ENCODE assay signal across 7 cellular contexts in genomic region chr21:42937034-42937940, GRCh38. TPM values are rescaled to one million over a fixed set of nuclear protein-coding genes. Genes with fewer than 3 reads are reported as not detected.
A peak's percentile ranks its signal among the peaks of the same experiment; 100 is the strongest.
DNase-seq lines count a peak whose midpoint lies in the region; ATAC-seq, FAIRE-seq and TF ChIP-seq lines count a peak whose summit lies in the region.
"Not testable (repeated sequence)": the region's sequence is repeated elsewhere in the genome, so short reads cannot be mapped to it uniquely, and the experiment has no call there.

No MANE protein-coding gene starts in this region.

- not testable (repeated sequence) for TF ChIP-seq CTCF in SU-DHL-6 (IDR thresholded peaks at IDR 0.05; ENCODE audit: insufficient read depth, low read length, poor library complexity, severe bottlenecking); endodermal cell (conservative IDR thresholded peaks at IDR 0.05); HepG2 (CRISPR knock-in tag; IDR thresholded peaks at IDR 0.05)

- not testable (repeated sequence) for H3K9me3 Mint-ChIP-seq in IgD-negative memory B cell, endodermal cell

- peak overlapping the region; percentile 19 for H2AFZ ChIP-seq in SU-DHL-6 (ENCODE audit: low read depth, low read length, severe bottlenecking)
- not testable (repeated sequence) for H2AFZ ChIP-seq in HepG2 (ENCODE audit: low read length)

- not testable (repeated sequence) for H3K9ac ChIP-seq in SU-DHL-6 (ENCODE audit: low read length)
- H3K9ac ChIP-seq in endodermal cell (ENCODE audit: extremely low read depth, low read length, poor library complexity, severe bottlenecking) (peak overlapping the region; percentile 68), HepG2 (ENCODE audit: insufficient read depth, low read depth, low read length) (peak overlapping the region; percentile 39; the same call in 1 of the 2 replicates)

- H3K4me1 ChIP-seq in endodermal cell (ENCODE audit: control insufficient read depth, insufficient read depth, low read length) (peaks cover 14% of the 10 kb centered on the region), HepG2 (ENCODE audit: insufficient read depth, low read length) (peaks cover 52% of the 10 kb centered on the region)

- FAIRE-seq in GM12892 (lab: Jason Lieb, UNC) = peak; percentile 63
- peak; percentile 68 for FAIRE-seq in HepG2 (lab: Jason Lieb, UNC)

- TF ChIP-seq EP300 in HepG2 (IDR thresholded peaks at IDR 0.05; ENCODE audit: low read depth in 2 of 2, low read length in 2 of 2); HepG2 (CRISPR knock-in tag; IDR thresholded peaks at IDR 0.05; ENCODE audit: borderline replicate concordance): not testable (repeated sequence)

- intact Hi-C loops in HepG2 (cut with micrococcal nuclease; ENCODE audit: unreplicated experiment); posterior vena cava (cut with DNase I): not testable (repeated sequence)

- H3K4me3 Mint-ChIP-seq in IgD-negative memory B cell (peak overlapping the region in 1 of 4 donors; percentile 19), endodermal cell (peak overlapping the region; percentile 61)

- 40 to 59% methylated on average over 5 to 15 of the region's 16 CpGs for WGBS in endodermal cell (ENCODE audit: insufficient coverage in 1 of 2, insufficient read length in 1 of 2), 2 experiments
- WGBS in HepG2 (ENCODE audit: low lambda C conversion rate) = 18% methylated on average over 15 of the region's 16 CpGs

- not testable (repeated sequence) for TF ChIP-seq RAD21 in HepG2 (CRISPR knock-in tag; IDR thresholded peaks at IDR 0.05)

- TF ChIP-seq POLR2A in GM12892 (IDR thresholded peaks at IDR 0.05; ENCODE audit: low read depth, low read length); HepG2 (IDR thresholded peaks at IDR 0.05; ENCODE audit: insufficient read depth in 1 of 2, low read depth in 2 of 2, low read length in 2 of 2): not testable (repeated sequence)

- not testable (repeated sequence) for H3K27ac ChIP-seq in SU-DHL-6 (ENCODE audit: low read depth, low read length); HepG2 (ENCODE audit: extremely low read length, insufficient read depth, low read length)
- peak overlapping the region; percentile 32 for H3K27ac ChIP-seq in endodermal cell (ENCODE audit: low read depth, low read length)

- H3K36me3 Mint-ChIP-seq in IgD-negative memory B cell = not testable (repeated sequence)
- peaks cover 30% of the 10 kb centered on the region for H3K36me3 Mint-ChIP-seq in endodermal cell (ENCODE audit: low read depth)

- not testable (repeated sequence) for DNase-seq in GM12892 (ENCODE audit: insufficient read length); HepG2 (ENCODE audit: low spot score)
- DNase-seq in NOMO-1 (lab: John Stamatoyannopoulos, UW; ENCODE audit: unreplicated experiment in 2 of 2) (peak; percentile 15 to 25), endodermal cell (peak; percentile 82), posterior vena cava (ENCODE audit: low spot score) (peak; percentile 49)

- CTCF ChIA-PET in HepG2 (lab: Yijun Ruan, JAX; ENCODE audit: low intra/inter-chr PET ratio, low total read pairs) = not testable (repeated sequence)

- not testable (repeated sequence) for H3K9me2 ChIP-seq in SU-DHL-6 (replicated peaks; ENCODE audit: insufficient read depth, low read length)

- in situ Hi-C loops in HepG2 (cut with HindIII; ENCODE audit: extremely low pct_ligation_motif_present, low pct_unique_long_range_greater_than_20kb) = not testable (repeated sequence)

- not testable (repeated sequence) for H3K79me2 ChIP-seq in SU-DHL-6 (ENCODE audit: insufficient read depth, low read length); HepG2 (ENCODE audit: insufficient read depth, low read length)

- POLR2A ChIA-PET in HepG2 (lab: Yijun Ruan, JAX) = interaction anchor here (0.9 kb wide), 1 partner anchor 37 kb away, joined by 3 read pairs; the partner anchor contains the start of gene PKNOX1

- BruUV-seq in HepG2 (replicated peaks; lab: Mats Ljungman, UMichigan) = not testable (repeated sequence)

- H3K36me3 ChIP-seq in SU-DHL-6 (ENCODE audit: low read length); HepG2 (replicated peaks in 1 of 2; ENCODE audit: control insufficient read depth in 1 of 2, insufficient read depth in 2 of 2, low read length in 2 of 2): not testable (repeated sequence)
- H3K36me3 ChIP-seq in endodermal cell (ENCODE audit: control insufficient read depth, insufficient read depth, low read length) = peaks cover 37% of the 10 kb centered on the region

- H3K27ac Mint-ChIP-seq in IgD-negative memory B cell (peak overlapping the region; percentile 1 to 80 (median 11)), endodermal cell (peak overlapping the region; percentile 98)

- H3K4me3 ChIP-seq in SU-DHL-6 (ENCODE audit: insufficient read depth, low read length, poor library complexity, severe bottlenecking) = not testable (repeated sequence)
- H3K4me3 ChIP-seq in endodermal cell (ENCODE audit: low read length) (peak overlapping the region; percentile 2), HepG2 (replicated peaks in 1 of 3; ENCODE audit: insufficient read depth in 1 of 3, low read depth in 2 of 3, low read length in 3 of 3) (peak overlapping the region; percentile 33 to 58 (median 40); a peak in 5 of 6 replicates)

- peaks cover 9 to 17% (median 16%) of the 10 kb centered on the region in 3 donors for H3K4me1 Mint-ChIP-seq in IgD-negative memory B cell
- H3K4me1 Mint-ChIP-seq in endodermal cell = peaks cover 80% of the 10 kb centered on the region

- not testable (repeated sequence) for H3K27me3 Mint-ChIP-seq in IgD-negative memory B cell; endodermal cell (ENCODE audit: insufficient read depth)

- not testable (repeated sequence) for H3K4me2 ChIP-seq in SU-DHL-6 (ENCODE audit: low read depth, low read length, poor library complexity, severe bottlenecking)
- peak overlapping the region; percentile 63 for H3K4me2 ChIP-seq in HepG2 (ENCODE audit: low read depth, low read length)

- H3K27me3 ChIP-seq in SU-DHL-6 (ENCODE audit: low read length); endodermal cell (ENCODE audit: control insufficient read depth, insufficient read depth, low read length, poor library complexity, severe bottlenecking); HepG2 (ENCODE audit: control insufficient read depth in 1 of 2, insufficient read depth in 2 of 2, low read length in 2 of 2): not testable (repeated sequence)

- not testable (repeated sequence) for H3F3A ChIP-seq in SU-DHL-6 (ENCODE audit: insufficient read depth)

- not testable (repeated sequence) for ATAC-seq in HepG2

- not testable (repeated sequence) for H4K20me1 ChIP-seq in SU-DHL-6 (ENCODE audit: low read depth, low read length); HepG2 (ENCODE audit: insufficient read depth, low read length)

- H3K9me3 ChIP-seq in SU-DHL-6 (ENCODE audit: insufficient read depth, low read length); endodermal cell (ENCODE audit: control insufficient read depth, low read length); HepG2 (ENCODE audit: low read length): not testable (repeated sequence)

RNA-seq across cellular contexts. Expression of gene ERVH48-1, which starts 11.9 kb away (rescaled TPM):
- polyA plus RNA-seq in GM12892 (2012; ENCODE audit: missing spikeins) = 0.15 TPM
- polyA plus RNA-seq in IgD-negative memory B cell (not detected), HepG2 (2011; rRNA removed) (1.0 and 1.8 TPM in 2 replicates)
- total RNA-seq in endodermal cell (100 to 1,000 TPM in 1 of 2 donors, 10 to 100 TPM in 1; 34.0 to 186 TPM), HepG2 (2016; rRNA removed; fragmentation: Illumina TruSeq; extraction: Trizol) (not detected in 2 replicates), posterior vena cava (not detected)
- polyA plus RNA-seq in endodermal cell (2013, experiment 1 of 2) = 15.1 TPM
- 15.2 TPM for polyA plus RNA-seq in endodermal cell (2013, experiment 2 of 2)
- not detected in 2 replicates for total RNA-seq in HepG2 (2016; cell fraction: cytosol; rRNA removed; fragmentation: Illumina TruSeq; extraction: Trizol; ENCODE audit: low read depth)
- total RNA-seq in HepG2 (2016; cell fraction: insoluble cytoplasmic fraction; rRNA removed; fragmentation: Illumina TruSeq; extraction: Trizol) = not detected in 2 replicates
- total RNA-seq in HepG2 (2016; cell fraction: membrane; rRNA removed; fragmentation: Illumina TruSeq; extraction: Trizol) = not detected in 2 replicates
- total RNA-seq in HepG2 (2016; cell fraction: nucleus; rRNA removed; fragmentation: Illumina TruSeq; extraction: Trizol) = not detected in 2 replicates
- 1.00 and 1.2 TPM in 2 replicates for polyA plus RNA-seq in HepG2 (2011; cell fraction: cytosol; rRNA removed)
- 0.40 and 0.58 TPM in 2 replicates for polyA plus RNA-seq in HepG2 (2011; cell fraction: nucleus; rRNA removed)
- 1.5 and 1.6 TPM in 2 replicates for polyA plus RNA-seq in HepG2 (2012)
- polyA plus RNA-seq in HepG2 (2016; cell fraction: cytosol; fragmentation: Illumina TruSeq; extraction: Trizol; ENCODE audit: low read depth) = not detected in 2 replicates
- polyA plus RNA-seq in HepG2 (2016; cell fraction: insoluble cytoplasmic fraction; fragmentation: Illumina TruSeq; extraction: Trizol; ENCODE audit: low read depth) = not detected in 2 replicates
- not detected in 2 replicates for polyA plus RNA-seq in HepG2 (2016; cell fraction: membrane; fragmentation: Illumina TruSeq; extraction: Trizol; ENCODE audit: low read depth)
- not detected in 2 replicates for polyA plus RNA-seq in HepG2 (2016; cell fraction: nucleus; fragmentation: Illumina TruSeq; extraction: Trizol; ENCODE audit: insufficient read depth, low read depth)
- 0.84 and 1.8 TPM in 2 replicates for polyA minus RNA-seq in HepG2 (2011; rRNA and poly(A)+ RNA removed; ENCODE audit: low replicate concordance)
- polyA minus RNA-seq in HepG2 (2011; cell fraction: cytosol; rRNA and poly(A)+ RNA removed) = 0.30 and 0.44 TPM in 2 replicates
- polyA minus RNA-seq in HepG2 (2011; cell fraction: nucleus; rRNA and poly(A)+ RNA removed) = 0.13 and 0.25 TPM in 2 replicates

RNA-seq across cellular contexts. Expression of gene PKNOX1, which starts 37.1 kb away (rescaled TPM):
- polyA plus RNA-seq in GM12892 (2012; ENCODE audit: missing spikeins) = 9.8 TPM
- polyA plus RNA-seq in IgD-negative memory B cell (13.1 TPM), HepG2 (2011; rRNA removed) (16.2 and 18.1 TPM in 2 replicates)
- total RNA-seq in endodermal cell (10 to 100 TPM; 25.9 to 29.9 TPM), HepG2 (2016; rRNA removed; fragmentation: Illumina TruSeq; extraction: Trizol) (7.9 and 9.6 TPM in 2 replicates), posterior vena cava (10 to 100 TPM; 22.5 to 22.7 TPM)
- 18.6 TPM for polyA plus RNA-seq in endodermal cell (2013, experiment 1 of 2)
- polyA plus RNA-seq in endodermal cell (2013, experiment 2 of 2) = 17.6 TPM
- 10.4 and 11.3 TPM in 2 replicates for total RNA-seq in HepG2 (2016; cell fraction: cytosol; rRNA removed; fragmentation: Illumina TruSeq; extraction: Trizol; ENCODE audit: low read depth)
- total RNA-seq in HepG2 (2016; cell fraction: insoluble cytoplasmic fraction; rRNA removed; fragmentation: Illumina TruSeq; extraction: Trizol) = 8.3 and 11.1 TPM in 2 replicates
- total RNA-seq in HepG2 (2016; cell fraction: membrane; rRNA removed; fragmentation: Illumina TruSeq; extraction: Trizol) = 8.1 and 10.2 TPM in 2 replicates
- 6.8 and 7.1 TPM in 2 replicates for total RNA-seq in HepG2 (2016; cell fraction: nucleus; rRNA removed; fragmentation: Illumina TruSeq; extraction: Trizol)
- polyA plus RNA-seq in HepG2 (2011; cell fraction: cytosol; rRNA removed) = 10.4 and 10.8 TPM in 2 replicates
- 11.1 and 12.2 TPM in 2 replicates for polyA plus RNA-seq in HepG2 (2011; cell fraction: nucleus; rRNA removed)
- 6.2 and 9.4 TPM in 2 replicates for polyA plus RNA-seq in HepG2 (2012)
- 3.1 and 3.2 TPM in 2 replicates for polyA plus RNA-seq in HepG2 (2016; cell fraction: cytosol; fragmentation: Illumina TruSeq; extraction: Trizol; ENCODE audit: low read depth)
- 10.6 and 11.3 TPM in 2 replicates for polyA plus RNA-seq in HepG2 (2016; cell fraction: insoluble cytoplasmic fraction; fragmentation: Illumina TruSeq; extraction: Trizol; ENCODE audit: low read depth)
- polyA plus RNA-seq in HepG2 (2016; cell fraction: membrane; fragmentation: Illumina TruSeq; extraction: Trizol; ENCODE audit: low read depth) = 3.8 and 5.8 TPM in 2 replicates
- polyA plus RNA-seq in HepG2 (2016; cell fraction: nucleus; fragmentation: Illumina TruSeq; extraction: Trizol; ENCODE audit: insufficient read depth, low read depth) = 8.0 and 10.4 TPM in 2 replicates
- 10.6 and 33.3 TPM in 2 replicates for polyA minus RNA-seq in HepG2 (2011; rRNA and poly(A)+ RNA removed; ENCODE audit: low replicate concordance)
- polyA minus RNA-seq in HepG2 (2011; cell fraction: cytosol; rRNA and poly(A)+ RNA removed) = 8.1 and 9.1 TPM in 2 replicates
- polyA minus RNA-seq in HepG2 (2011; cell fraction: nucleus; rRNA and poly(A)+ RNA removed) = 9.9 and 18.2 TPM in 2 replicates

RNA-seq across cellular contexts. Expression of gene NDUFV3, which starts 44.2 kb away (rescaled TPM):
- polyA plus RNA-seq in GM12892 (2012; ENCODE audit: missing spikeins) = 16.2 TPM
- polyA plus RNA-seq in IgD-negative memory B cell (17.4 TPM), HepG2 (2011; rRNA removed) (14.2 and 15.4 TPM in 2 replicates)
- total RNA-seq in endodermal cell (10 to 100 TPM; 25.8 to 27.2 TPM), HepG2 (2016; rRNA removed; fragmentation: Illumina TruSeq; extraction: Trizol) (29.6 and 35.7 TPM in 2 replicates), posterior vena cava (10 to 100 TPM; 26.1 to 39.0 TPM)
- 23.5 TPM for polyA plus RNA-seq in endodermal cell (2013, experiment 1 of 2)
- polyA plus RNA-seq in endodermal cell (2013, experiment 2 of 2) = 24.3 TPM
- total RNA-seq in HepG2 (2016; cell fraction: cytosol; rRNA removed; fragmentation: Illumina TruSeq; extraction: Trizol; ENCODE audit: low read depth) = 10.7 and 12.6 TPM in 2 replicates
- 29.5 and 34.4 TPM in 2 replicates for total RNA-seq in HepG2 (2016; cell fraction: insoluble cytoplasmic fraction; rRNA removed; fragmentation: Illumina TruSeq; extraction: Trizol)
- total RNA-seq in HepG2 (2016; cell fraction: membrane; rRNA removed; fragmentation: Illumina TruSeq; extraction: Trizol) = 17.4 and 17.6 TPM in 2 replicates
- total RNA-seq in HepG2 (2016; cell fraction: nucleus; rRNA removed; fragmentation: Illumina TruSeq; extraction: Trizol) = 14.6 and 17.9 TPM in 2 replicates
- 15.0 and 17.3 TPM in 2 replicates for polyA plus RNA-seq in HepG2 (2011; cell fraction: cytosol; rRNA removed)
- polyA plus RNA-seq in HepG2 (2011; cell fraction: nucleus; rRNA removed) = 11.9 and 13.2 TPM in 2 replicates
- 17.6 and 21.1 TPM in 2 replicates for polyA plus RNA-seq in HepG2 (2012)
- polyA plus RNA-seq in HepG2 (2016; cell fraction: cytosol; fragmentation: Illumina TruSeq; extraction: Trizol; ENCODE audit: low read depth) = 11.7 and 13.4 TPM in 2 replicates
- 27.9 and 29.5 TPM in 2 replicates for polyA plus RNA-seq in HepG2 (2016; cell fraction: insoluble cytoplasmic fraction; fragmentation: Illumina TruSeq; extraction: Trizol; ENCODE audit: low read depth)
- polyA plus RNA-seq in HepG2 (2016; cell fraction: membrane; fragmentation: Illumina TruSeq; extraction: Trizol; ENCODE audit: low read depth) = 13.6 and 15.3 TPM in 2 replicates
- 20.7 and 24.6 TPM in 2 replicates for polyA plus RNA-seq in HepG2 (2016; cell fraction: nucleus; fragmentation: Illumina TruSeq; extraction: Trizol; ENCODE audit: insufficient read depth, low read depth)
- polyA minus RNA-seq in HepG2 (2011; rRNA and poly(A)+ RNA removed; ENCODE audit: low replicate concordance) = 10.6 and 20.7 TPM in 2 replicates
- 14.2 and 15.6 TPM in 2 replicates for polyA minus RNA-seq in HepG2 (2011; cell fraction: cytosol; rRNA and poly(A)+ RNA removed)
- 8.2 and 14.2 TPM in 2 replicates for polyA minus RNA-seq in HepG2 (2011; cell fraction: nucleus; rRNA and poly(A)+ RNA removed)

RNA-seq across cellular contexts. Expression of gene WDR4, which starts 57.9 kb away (rescaled TPM):
- 10.4 TPM for polyA plus RNA-seq in GM12892 (2012; ENCODE audit: missing spikeins)
- 13.9 TPM for polyA plus RNA-seq in IgD-negative memory B cell
- 10 to 100 TPM; 26.7 to 33.5 TPM for total RNA-seq in endodermal cell
- polyA plus RNA-seq in endodermal cell (2013, experiment 1 of 2) = 9.5 TPM
- 9.6 TPM for polyA plus RNA-seq in endodermal cell (2013, experiment 2 of 2)
- 14.4 and 14.8 TPM in 2 replicates for total RNA-seq in HepG2 (2016; rRNA removed; fragmentation: Illumina TruSeq; extraction: Trizol)
- total RNA-seq in HepG2 (2016; cell fraction: cytosol; rRNA removed; fragmentation: Illumina TruSeq; extraction: Trizol; ENCODE audit: low read depth) = 5.6 and 6.6 TPM in 2 replicates
- 13.1 and 14.9 TPM in 2 replicates for total RNA-seq in HepG2 (2016; cell fraction: insoluble cytoplasmic fraction; rRNA removed; fragmentation: Illumina TruSeq; extraction: Trizol)
- 6.4 and 7.7 TPM in 2 replicates for total RNA-seq in HepG2 (2016; cell fraction: membrane; rRNA removed; fragmentation: Illumina TruSeq; extraction: Trizol)
- 19.0 and 23.6 TPM in 2 replicates for total RNA-seq in HepG2 (2016; cell fraction: nucleus; rRNA removed; fragmentation: Illumina TruSeq; extraction: Trizol)
- polyA plus RNA-seq in HepG2 (2011; rRNA removed) = 10.9 and 11.3 TPM in 2 replicates
- polyA plus RNA-seq in HepG2 (2011; cell fraction: cytosol; rRNA removed) = 9.4 and 15.2 TPM in 2 replicates
- 45.2 and 52.9 TPM in 2 replicates for polyA plus RNA-seq in HepG2 (2011; cell fraction: nucleus; rRNA removed)
- polyA plus RNA-seq in HepG2 (2012) = 10.2 and 10.8 TPM in 2 replicates
- 3.4 and 3.8 TPM in 2 replicates for polyA plus RNA-seq in HepG2 (2016; cell fraction: cytosol; fragmentation: Illumina TruSeq; extraction: Trizol; ENCODE audit: low read depth)
- 17.9 and 21.8 TPM in 2 replicates for polyA plus RNA-seq in HepG2 (2016; cell fraction: insoluble cytoplasmic fraction; fragmentation: Illumina TruSeq; extraction: Trizol; ENCODE audit: low read depth)
- polyA plus RNA-seq in HepG2 (2016; cell fraction: membrane; fragmentation: Illumina TruSeq; extraction: Trizol; ENCODE audit: low read depth) = 5.6 and 6.6 TPM in 2 replicates
- polyA plus RNA-seq in HepG2 (2016; cell fraction: nucleus; fragmentation: Illumina TruSeq; extraction: Trizol; ENCODE audit: insufficient read depth, low read depth) = 29.4 and 30.7 TPM in 2 replicates
- 35.6 and 97.8 TPM in 2 replicates for polyA minus RNA-seq in HepG2 (2011; rRNA and poly(A)+ RNA removed; ENCODE audit: low replicate concordance)
- polyA minus RNA-seq in HepG2 (2011; cell fraction: cytosol; rRNA and poly(A)+ RNA removed) = 5.3 and 5.5 TPM in 2 replicates
- 31.8 and 38.4 TPM in 2 replicates for polyA minus RNA-seq in HepG2 (2011; cell fraction: nucleus; rRNA and poly(A)+ RNA removed)
- 10 to 100 TPM; 12.1 to 13.4 TPM for total RNA-seq in posterior vena cava

Comparison
In these comparisons a context has a peak if more than half of its experiments do, and no peak if none do; other contexts are left out.
1. RNA of gene ERVH48-1, which starts 11.9 kb away (total RNA-seq): 34.0 to 186 TPM in endodermal cell; not detected in HepG2 and not detected in posterior vena cava; every median in the first group is over 10 times any median in the second.